ENCODE assay signal across 8 cellular contexts in the genomic region with DNA sequence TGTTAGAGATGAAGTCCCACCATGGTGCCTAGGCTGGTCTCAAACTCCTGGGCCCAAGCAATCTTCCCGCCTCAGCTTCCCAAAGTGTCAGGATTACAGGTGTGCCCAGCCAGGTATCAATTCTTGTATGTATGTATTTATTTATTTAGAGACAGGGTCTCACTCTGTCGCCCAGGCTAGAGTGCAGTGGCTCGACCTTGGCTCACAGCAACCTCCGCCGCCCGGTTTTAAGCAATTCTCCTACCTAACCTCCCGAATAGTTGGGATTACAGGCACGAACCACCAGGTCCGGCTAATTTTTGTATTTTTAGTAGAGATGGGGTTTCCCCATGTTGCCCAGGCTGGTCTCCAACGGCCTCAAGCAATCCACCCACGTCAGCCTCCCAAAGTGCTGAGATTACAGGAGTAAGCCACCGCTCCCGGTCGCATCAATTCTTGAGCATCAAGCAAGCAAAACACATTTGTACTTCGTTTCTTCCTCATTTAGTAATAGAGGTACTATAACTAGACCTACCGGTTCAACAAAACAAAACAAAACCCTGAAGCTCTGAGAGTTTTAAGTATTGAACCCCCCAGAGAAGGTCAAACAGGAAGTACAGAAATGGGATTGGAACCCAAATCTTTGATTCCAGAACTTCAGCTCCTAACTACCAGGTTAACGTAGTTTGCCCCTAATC. TPM values are rescaled to one million over a fixed set of nuclear protein-coding genes. Genes with fewer than 3 reads are reported as not detected.
DNase-seq lines count a peak whose midpoint lies in the region; ATAC-seq, FAIRE-seq and TF ChIP-seq lines count a peak whose summit lies in the region.

No MANE protein-coding gene starts in this region.

- H3K9me3 Mint-ChIP-seq in activated CD4-positive, alpha-beta memory T cell treated with anti-CD3 and anti-CD28 coated beads, Interleukin-2, amount 10 ng/mL, durations not matched to agents 7 days and 5 days: no peaks in the 10 kb centered on the region

- H3K27me3 ChIP-seq in GM06990 (replicated peaks; ENCODE audit: control insufficient read depth, insufficient read depth, low read length): no peaks in the 10 kb centered on the region
- no peaks in the 10 kb centered on the region for H3K27me3 ChIP-seq in left ventricle myocardium inferior (ENCODE audit: low read depth)
- no peaks in the 10 kb centered on the region for H3K27me3 ChIP-seq in skeletal muscle satellite cell (ENCODE audit: control insufficient read depth, insufficient read depth, low read length)

- peak overlapping the region; percentile 91 for H3K27ac ChIP-seq in left ventricle myocardium inferior (replicated peaks)

- H3K9me3 ChIP-seq in left ventricle myocardium inferior (replicated peaks) (no peaks in the 10 kb centered on the region), skeletal muscle satellite cell (replicated peaks; ENCODE audit: low read length) (no peaks in the 10 kb centered on the region)

- peaks cover 9% of the 10 kb centered on the region for H3K36me3 Mint-ChIP-seq in activated CD4-positive, alpha-beta memory T cell treated with anti-CD3 and anti-CD28 coated beads, Interleukin-2, amount 10 ng/mL, durations not matched to agents 7 days and 5 days (ENCODE audit: low read depth)

- peaks cover 34% of the 10 kb centered on the region for H3K4me1 Mint-ChIP-seq in activated CD4-positive, alpha-beta memory T cell treated with anti-CD3 and anti-CD28 coated beads, Interleukin-2, amount 10 ng/mL, durations not matched to agents 7 days and 5 days

- CTCF ChIA-PET in activated CD4-positive, alpha-beta memory T cell treated with anti-CD3 and anti-CD28 coated beads, Interleukin-2, amount 10 ng/mL, durations not matched to agents 7 days and 5 days (lab: Charles Lee): interaction anchor here (0.8 to 2.2 kb wide), 3 partner anchors 24 to 144 kb away, joined by 3 to 12 read pairs (median 3); a partner anchor contains a TSS

- TF ChIP-seq CTCF in GM06990 (IDR thresholded peaks at IDR 0.05; ENCODE audit: insufficient read depth, low read length, poor library complexity, severe bottlenecking): no peak
- no peak for TF ChIP-seq CTCF in left ventricle myocardium inferior (IDR thresholded peaks at IDR 0.05; ENCODE audit: borderline replicate concordance)

- H3K36me3 ChIP-seq in GM06990 (ENCODE audit: control insufficient read depth, insufficient read depth, low read length): peaks cover 6% of the 10 kb centered on the region
- H3K36me3 ChIP-seq in left ventricle myocardium inferior: peaks cover 22% of the 10 kb centered on the region
- H3K36me3 ChIP-seq in skeletal muscle satellite cell (ENCODE audit: insufficient read depth, low read length): peaks cover 19% of the 10 kb centered on the region

- H3K4me3 Mint-ChIP-seq in activated CD4-positive, alpha-beta memory T cell treated with anti-CD3 and anti-CD28 coated beads, Interleukin-2, amount 10 ng/mL, durations not matched to agents 7 days and 5 days: peak overlapping the region; percentile 89

- intact Hi-C loops in left ventricle myocardium inferior (cut with micrococcal nuclease): no loop called here

- H3K9ac ChIP-seq in skeletal muscle satellite cell (ENCODE audit: low read depth, low read length): peak overlapping the region; percentile 79

- POLR2A ChIA-PET in activated CD4-positive, alpha-beta memory T cell treated with anti-CD3 and anti-CD28 coated beads, Interleukin-2, amount 10 ng/mL, durations not matched to agents 7 days and 5 days (lab: Charles Lee): interaction anchor here (0.9 to 3.8 kb wide), 7 partner anchors 9 to 95 kb away, joined by 3 to 24 read pairs (median 4); a partner anchor contains a TSS

- H3K27me3 Mint-ChIP-seq in activated CD4-positive, alpha-beta memory T cell treated with anti-CD3 and anti-CD28 coated beads, Interleukin-2, amount 10 ng/mL, durations not matched to agents 7 days and 5 days: no peaks in the 10 kb centered on the region

- peak overlapping the region; percentile 92 for H3K27ac Mint-ChIP-seq in activated CD4-positive, alpha-beta memory T cell treated with anti-CD3 and anti-CD28 coated beads, Interleukin-2, amount 10 ng/mL, durations not matched to agents 7 days and 5 days

- no peak for FAIRE-seq in urothelium cell line (lab: Jason Lieb, UNC)

- ATAC-seq in HG03108 (IDR thresholded peaks at IDR 0.05; ENCODE audit: unreplicated experiment): peak; percentile 1

- peak overlapping the region; percentile 97 for H3K4me2 ChIP-seq in skeletal muscle satellite cell (ENCODE audit: low read length)

- DNase-seq in GM06990 (ENCODE audit: extremely low read depth, insufficient read length): no peak
- peak; percentile 36 for DNase-seq in activated CD4-positive, alpha-beta memory T cell treated with anti-CD3 and anti-CD28 coated beads, Interleukin-2, amount 10 ng/mL, durations not matched to agents 7 days and 5 days
- DNase-seq in left ventricle myocardium inferior: no peak
- no peak for DNase-seq in urothelium cell line (ENCODE audit: low spot score)
- no peak for DNase-seq in HK-2 (ENCODE audit: unreplicated experiment)
- no peak for DNase-seq in activated CD4-positive, CD25-positive, alpha-beta regulatory T cell treated with anti-CD3 and anti-CD28 coated beads, Interleukin-2, amount 50 U/mL, for 72 hours

- H3K4me3 ChIP-seq in GM06990 (replicated peaks; ENCODE audit: low read depth, low read length) (peak overlapping the region; percentile 86), left ventricle myocardium inferior (peak overlapping the region; percentile 86), skeletal muscle satellite cell (ENCODE audit: low read length) (peak overlapping the region; percentile 76)

- H3K4me1 ChIP-seq in left ventricle myocardium inferior (peaks cover 39% of the 10 kb centered on the region), skeletal muscle satellite cell (ENCODE audit: control insufficient read depth, insufficient read depth, low read length) (peaks cover 18% of the 10 kb centered on the region)

RNA-seq across cellular contexts. Expression of a gene that starts 1.0 kb away (rescaled TPM):
- 10 to 100 TPM; 14.7 to 15.3 TPM for total RNA-seq in activated CD4-positive, alpha-beta memory T cell treated with anti-CD3 and anti-CD28 coated beads, Interleukin-2, amount 10 ng/mL, durations not matched to agents 7 days and 5 days
- 5.4 TPM for total RNA-seq in left ventricle myocardium inferior
- 9.6 and 12.4 TPM in 2 replicates for total RNA-seq in skeletal muscle satellite cell (2012; rRNA removed)

RNA-seq across cellular contexts. Expression of a gene that starts 20.1 kb away (rescaled TPM):
- total RNA-seq in activated CD4-positive, alpha-beta memory T cell treated with anti-CD3 and anti-CD28 coated beads, Interleukin-2, amount 10 ng/mL, durations not matched to agents 7 days and 5 days: not detected
- not detected for total RNA-seq in left ventricle myocardium inferior
- not detected in 2 replicates for total RNA-seq in skeletal muscle satellite cell (2012; rRNA removed)

RNA-seq across cellular contexts. Expression of a gene that starts 27.2 kb away (rescaled TPM):
- total RNA-seq in activated CD4-positive, alpha-beta memory T cell treated with anti-CD3 and anti-CD28 coated beads, Interleukin-2, amount 10 ng/mL, durations not matched to agents 7 days and 5 days: not detected
- not detected for total RNA-seq in left ventricle myocardium inferior
- not detected in 2 replicates for total RNA-seq in skeletal muscle satellite cell (2012; rRNA removed)

RNA-seq across cellular contexts. Expression of a gene that starts 33.7 kb away (rescaled TPM):
- not detected for total RNA-seq in activated CD4-positive, alpha-beta memory T cell treated with anti-CD3 and anti-CD28 coated beads, Interleukin-2, amount 10 ng/mL, durations not matched to agents 7 days and 5 days
- total RNA-seq in left ventricle myocardium inferior: 0.77 TPM
- 0.44 and 0.51 TPM in 2 replicates for total RNA-seq in skeletal muscle satellite cell (2012; rRNA removed)

RNA-seq across cellular contexts. Expression of a gene that starts 33.9 kb away (rescaled TPM):
- 10 to 100 TPM in 1 of 2 experiments, 1 to 10 TPM in 1; 10.0 to 10.2 TPM for total RNA-seq in activated CD4-positive, alpha-beta memory T cell treated with anti-CD3 and anti-CD28 coated beads, Interleukin-2, amount 10 ng/mL, durations not matched to agents 7 days and 5 days
- 8.7 TPM for total RNA-seq in left ventricle myocardium inferior
- 14.0 and 20.3 TPM in 2 replicates for total RNA-seq in skeletal muscle satellite cell (2012; rRNA removed)
